ENCODE assay signal across 8 cellular contexts in the genomic region with DNA sequence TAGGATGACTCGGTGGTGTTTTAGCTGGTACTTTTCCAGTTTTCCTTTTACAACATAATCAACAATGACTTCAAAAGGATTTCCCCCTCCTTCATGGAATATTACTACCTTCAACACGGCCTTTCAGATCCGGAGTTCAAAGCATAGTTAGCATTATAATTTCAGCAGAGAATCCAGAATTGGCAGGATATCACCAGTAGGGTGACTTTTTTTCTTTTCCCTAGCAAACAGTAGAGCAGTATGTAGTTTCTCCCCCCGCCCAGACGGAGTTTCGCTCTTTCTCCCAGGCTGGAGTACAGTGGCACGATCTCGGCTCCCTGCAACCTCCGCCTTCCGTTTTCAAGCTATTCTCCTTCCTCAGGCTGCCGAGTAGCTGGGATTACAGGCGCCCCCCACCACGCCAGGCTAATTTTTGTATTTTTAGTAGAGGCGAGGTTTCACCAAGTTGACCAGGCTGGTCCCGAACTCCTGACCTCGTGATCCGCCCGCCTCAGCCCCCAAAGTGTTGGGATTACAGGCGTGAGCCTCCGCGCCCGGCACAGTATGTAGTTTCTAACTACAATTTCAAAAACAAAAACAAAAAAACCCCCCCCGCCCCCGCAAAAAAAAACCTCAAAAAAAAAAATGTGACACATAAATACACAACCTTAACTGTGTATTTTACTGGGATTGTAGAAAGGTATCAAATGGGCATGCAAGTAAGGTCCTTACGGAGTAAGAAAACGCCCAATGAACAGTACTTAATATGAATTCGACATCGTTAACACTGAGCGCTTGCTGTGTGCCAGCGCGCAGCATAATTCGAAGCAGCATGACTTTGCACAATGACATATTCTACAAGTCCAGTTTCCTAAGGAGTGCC. TPM values are rescaled to one million over a fixed set of nuclear protein-coding genes. Genes with fewer than 3 reads are reported as not detected.
DNase-seq lines count a peak whose midpoint lies in the region; ATAC-seq and TF ChIP-seq lines count a peak whose summit lies in the region.

No MANE protein-coding gene starts in this region.

- H3K4me2 ChIP-seq in neural cell (ENCODE audit: low read length) = peak overlapping the region; percentile 77

- H3K4me3 ChIP-seq in neural cell (ENCODE audit: low read length) (peak overlapping the region; percentile 79), testis (peak overlapping the region; percentile 84 to 91)

- H3K9me2 ChIP-seq in neural cell (ENCODE audit: insufficient read depth, low read length) = no peaks in the 10 kb centered on the region

- H3K27me3 ChIP-seq in neural cell (ENCODE audit: insufficient read depth, low read depth, low read length) (no peaks in the 10 kb centered on the region), testis (no peaks in the 10 kb centered on the region)

- TF ChIP-seq CTCF in neural cell (IDR thresholded peaks at IDR 0.05; ENCODE audit: poor library complexity, severe bottlenecking) = peak; percentile 46
- peak in 2 of 3 experiments; percentile 31 to 51 for TF ChIP-seq CTCF in testis (IDR thresholded peaks at IDR 0.05)

- TF ChIP-seq RAD21 in neural cell (conservative IDR thresholded peaks at IDR 0.05) = peak; percentile 13

- H3K27ac ChIP-seq in neural cell (ENCODE audit: low read length) = peak overlapping the region; percentile 95
- peak overlapping the region; percentile 98 to 99 for H3K27ac ChIP-seq in testis

- in situ Hi-C loops in KBM-7 (cut with MboI; ENCODE audit: low pct_unique_long_range_greater_than_20kb, low sequenced_read_pairs) = no loop called here

- no peak for TF ChIP-seq POLR2A in testis (IDR thresholded peaks at IDR 0.05)

- ATAC-seq in GM18907 (IDR thresholded peaks at IDR 0.05; ENCODE audit: unreplicated experiment) = peak; percentile 19

- WGBS in testis, 2 donors = 0% methylated on average over 32 of the region's 32 CpGs

- H2AFZ ChIP-seq in neural cell (ENCODE audit: low read depth, low read length) = peak overlapping the region; percentile 70

- H3K36me3 ChIP-seq in neural cell (ENCODE audit: insufficient read depth, low read length) = no peaks in the 10 kb centered on the region
- no peaks in the 10 kb centered on the region for H3K36me3 ChIP-seq in testis (ENCODE audit: low read depth, missing control alignments)

- peaks cover 5% of the 10 kb centered on the region for H3F3A ChIP-seq in neural cell (ENCODE audit: insufficient read depth, low read length, poor library complexity, severe bottlenecking)

- H3K9ac ChIP-seq in neural cell (ENCODE audit: low read length) = peak overlapping the region; percentile 98

- H3K4me1 ChIP-seq in testis = peaks cover 5% of the 10 kb centered on the region

- no peaks in the 10 kb centered on the region for H4K20me1 ChIP-seq in neural cell (ENCODE audit: insufficient read depth)

- H3K9me3 ChIP-seq in neural cell (ENCODE audit: low read length) (no peaks in the 10 kb centered on the region), testis (no peaks in the 10 kb centered on the region)

- peaks cover 34% of the 10 kb centered on the region for H3K79me2 ChIP-seq in neural cell (replicated peaks; ENCODE audit: insufficient read depth, low read length)

- peak; percentile 59 for DNase-seq in AG08395 (ENCODE audit: low spot score)
- peak; percentile 83 for DNase-seq in KBM-7
- DNase-seq in SHP77 (lab: John Stamatoyannopoulos, UW) = peak; percentile 37 to 50
- DNase-seq in activated gamma-delta T cell (lab: John Stamatoyannopoulos, UW) = peak; percentile 16
- peak; percentile 62 for DNase-seq in fibroblast of the conjunctiva (ENCODE audit: low read depth)
- DNase-seq in testis = peak; percentile 60

- no peak for TF ChIP-seq EP300 in neural cell (conservative IDR thresholded peaks at IDR 0.05; ENCODE audit: poor library complexity, severe bottlenecking)

- intact Hi-C loops in testis (cut with DNase I; ENCODE audit: low total_unique reads) = loop anchor here (2.0 kb wide), 1 partner anchor 31 kb away; the partner anchor contains the start of gene HNRNPU

TF ChIP-seq in neural cell, 6 proteins besides CTCF, POLR2A, EP300 and RAD21:
- peak; percentile 50 for TF ChIP-seq POLR2AphosphoS5 (IDR thresholded peaks at IDR 0.05)
- TF ChIP-seq EZH2 (IDR thresholded peaks at IDR 0.05; ENCODE audit: borderline replicate concordance, insufficient read depth, low read length, poor library complexity, severe bottlenecking) = no peak
- TF ChIP-seq REST (IDR thresholded peaks at IDR 0.05; ENCODE audit: borderline replicate concordance) = peak; percentile 42
- TF ChIP-seq MXI1 (conservative IDR thresholded peaks at IDR 0.05; ENCODE audit: poor library complexity, severe bottlenecking) = no peak
- no peak for TF ChIP-seq SMC3 (conservative IDR thresholded peaks at IDR 0.05; ENCODE audit: poor library complexity)

RNA-seq across cellular contexts. Expression of gene COX20, which starts 1.5 kb away (rescaled TPM):
- polyA plus RNA-seq in neural cell = 110 and 169 TPM in 2 replicates
- 69.4 and 86.9 TPM in 2 replicates for polyA minus RNA-seq in neural cell
- total RNA-seq in testis = 10 to 100 TPM; 41.6 to 60.6 TPM
- polyA plus RNA-seq in testis (ENCODE audit: insufficient read depth, low read depth, low replicate concordance) = 52.3 TPM

RNA-seq across cellular contexts. Expression of gene HNRNPU, which starts 30.4 kb away (rescaled TPM):
- polyA plus RNA-seq in neural cell (303 and 346 TPM in 2 replicates), testis (ENCODE audit: insufficient read depth, low read depth, low replicate concordance) (303 TPM)
- polyA minus RNA-seq in neural cell = 555 and 641 TPM in 2 replicates
- total RNA-seq in testis = 100 to 1,000 TPM; 378 to 467 TPM

Comparison
In these comparisons a context has a peak if more than half of its experiments do, and no peak if none do; other contexts are left out.
1. Peak in every context shown above with its lines: DNase-seq, ATAC-seq, H3K4me3 ChIP-seq and H3K27ac ChIP-seq.
2. DNase-seq: peak in every context shown above with its lines; median percentile 83 in KBM-7; 62 in fibroblast of the conjunctiva; 60 in testis; 59 in AG08395; 44 in SHP77; 16 in activated gamma-delta T cell.